ENCODE assay signal across 3 cellular contexts in the genomic region with DNA sequence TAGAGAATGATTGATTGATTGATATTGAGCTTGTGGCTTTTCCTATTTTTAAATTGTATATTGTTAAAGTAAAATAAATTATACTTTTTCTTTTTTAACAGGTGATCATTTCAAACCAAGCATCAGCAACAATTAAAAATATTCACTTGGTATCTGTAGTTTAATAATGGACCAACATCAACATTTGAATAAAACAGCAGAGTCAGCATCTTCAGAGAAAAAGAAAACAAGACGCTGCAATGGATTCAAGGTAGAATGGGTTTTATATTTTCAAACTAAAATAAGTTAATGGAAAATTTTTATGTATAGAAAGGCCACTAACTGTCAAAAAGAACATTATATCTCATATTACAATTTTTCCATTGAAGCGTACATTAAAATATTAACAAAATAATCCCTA.
TF ChIP-seq lines count a peak whose summit lies in the region.

No MANE protein-coding gene starts in this region.

TF ChIP-seq in A549, 52 proteins besides CTCF, POLR2A, EP300 and RAD21:
- TF ChIP-seq MAFK (IDR thresholded peaks at IDR 0.05; ENCODE audit: partially characterized antibody) (peak; percentile 93), KDM1A (IDR thresholded peaks at IDR 0.05; ENCODE audit: low read depth) (no peak)
TF ChIP-seq in A549: peak in this region for 1.

TF ChIP-seq in IMR-90, 13 proteins besides CTCF, POLR2A, EP300 and RAD21:
- no peak for TF ChIP-seq CEBPB (IDR thresholded peaks at IDR 0.05; ENCODE audit: low read depth, low read length)
- TF ChIP-seq RCOR1 (IDR thresholded peaks at IDR 0.05; ENCODE audit: insufficient replicate concordance, low read length): no peak
- TF ChIP-seq, protein P1, sequence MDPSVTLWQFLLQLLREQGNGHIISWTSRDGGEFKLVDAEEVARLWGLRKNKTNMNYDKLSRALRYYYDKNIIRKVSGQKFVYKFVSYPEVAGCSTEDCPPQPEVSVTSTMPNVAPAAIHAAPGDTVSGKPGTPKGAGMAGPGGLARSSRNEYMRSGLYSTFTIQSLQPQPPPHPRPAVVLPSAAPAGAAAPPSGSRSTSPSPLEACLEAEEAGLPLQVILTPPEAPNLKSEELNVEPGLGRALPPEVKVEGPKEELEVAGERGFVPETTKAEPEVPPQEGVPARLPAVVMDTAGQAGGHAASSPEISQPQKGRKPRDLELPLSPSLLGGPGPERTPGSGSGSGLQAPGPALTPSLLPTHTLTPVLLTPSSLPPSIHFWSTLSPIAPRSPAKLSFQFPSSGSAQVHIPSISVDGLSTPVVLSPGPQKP (IDR thresholded peaks at IDR 0.05; ENCODE audit: borderline replicate concordance, low read depth, low read length): no peak
- no peak for TF ChIP-seq MXI1 (IDR thresholded peaks at IDR 0.05; ENCODE audit: borderline replicate concordance, low read depth, low read length)
- TF ChIP-seq RFX5 (IDR thresholded peaks at IDR 0.05; ENCODE audit: low read depth, low read length): no peak
- TF ChIP-seq MAFK (IDR thresholded peaks at IDR 0.05; ENCODE audit: low read depth, low read length): peak; percentile 89
- TF ChIP-seq SMC3 (IDR thresholded peaks at IDR 0.05; ENCODE audit: low read depth, low read length): no peak
- TF ChIP-seq BHLHE40 (IDR thresholded peaks at IDR 0.05; ENCODE audit: low read depth, low read length): no peak

TF ChIP-seq in H1, 55 proteins besides CTCF, POLR2A, EP300 and RAD21:
- peak; percentile 86 for TF ChIP-seq MAFK (IDR thresholded peaks at IDR 0.05; ENCODE audit: low read depth, low read length)
- no peak for TF ChIP-seq CREB1 (IDR thresholded peaks at IDR 0.05)
